Comparison of ENCODE assay signal across 28 cellular contexts in the genomic region with DNA sequence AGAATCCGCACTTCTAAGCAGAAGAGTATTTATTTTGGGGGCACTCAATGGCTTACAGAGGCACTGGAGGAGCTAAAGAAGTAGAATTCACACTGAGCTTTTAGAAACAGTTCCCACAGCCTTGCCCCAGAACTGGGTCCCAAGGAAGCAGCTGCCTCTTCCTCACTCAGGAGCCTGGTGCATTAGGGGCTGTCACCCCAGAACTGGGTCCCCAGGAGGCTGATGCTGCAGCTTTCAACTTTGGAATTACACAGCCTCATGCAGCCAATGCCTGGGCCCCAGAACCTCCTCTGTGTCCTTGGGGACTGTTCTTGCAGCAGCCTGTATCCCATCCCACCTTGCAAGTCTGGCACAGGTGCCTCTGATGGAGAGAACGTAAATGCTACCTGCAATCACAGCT.
"Had no signal": no experiment of that assay in that cellular context is flagged by ENCODE, and none has a peak within 500 bp of the region (broad histone marks: within the 10 kb centered on the region; RNA-seq: fewer than 3 reads in every experiment).

No MANE protein-coding gene starts in this region.

- H3K9me3 ChIP-seq: stomach, suprapubic skin, testis, thoracic aorta, thyroid gland, tibial artery, tibial nerve, transverse colon, upper lobe of left lung, upper lobe of right lung, uterus, vagina had no signal

- H3K36me3 ChIP-seq: stomach, suprapubic skin, thoracic aorta, thyroid gland, tibial artery, tibial nerve, transverse colon, upper lobe of left lung, upper lobe of right lung, uterus, vagina had no signal

- H3K9me3 Mint-ChIP-seq: stimulated activated effector memory CD8-positive, alpha-beta T cell treated with anti-CD3 and anti-CD28 coated beads, Interleukin-12 subunit alpha, Interleukin-12 subunit beta, amount 100 ng/mL, for 72 hours; stimulated activated memory B cell treated with anti-CD40 and anti-IgM and Interleukin-4, amounts not matched to agents 10 μg/mL and 1 μg/mL and 100 μg/mL, for 72 hours; stimulated activated naive B cell treated with anti-CD40 and anti-IgM and Interleukin-4, amounts not matched to agents 10 μg/mL and 1 μg/mL and 100 μg/mL, for 72 hours; stimulated activated naive CD8-positive, alpha-beta T cell treated with anti-CD3 and anti-CD28 coated beads, Interleukin-15, amount 100 ng/mL, for 72 hours; stimulated activated naive CD8-positive, alpha-beta T cell treated with anti-CD3 and anti-CD28 coated beads, Interleukin-15, Interleukin-2, amounts not matched to agents 100 ng/mL and 50 ng/mL, for 24 hours; type B pancreatic cell had no signal

- H3K4me1 ChIP-seq: testis, upper lobe of left lung, upper lobe of right lung, uterus, vagina had no signal

- H3K4me3 Mint-ChIP-seq: stimulated activated effector memory CD8-positive, alpha-beta T cell treated with anti-CD3 and anti-CD28 coated beads, Interleukin-12 subunit alpha, Interleukin-12 subunit beta, amount 100 ng/mL, for 72 hours; stimulated activated memory B cell treated with anti-CD40 and anti-IgM and Interleukin-4, amounts not matched to agents 10 μg/mL and 1 μg/mL and 100 μg/mL, for 72 hours; stimulated activated naive B cell treated with anti-CD40 and anti-IgM and Interleukin-4, amounts not matched to agents 10 μg/mL and 1 μg/mL and 100 μg/mL, for 72 hours; stimulated activated naive CD8-positive, alpha-beta T cell treated with anti-CD3 and anti-CD28 coated beads, Interleukin-15, amount 100 ng/mL, for 72 hours; stimulated activated naive CD8-positive, alpha-beta T cell treated with anti-CD3 and anti-CD28 coated beads, Interleukin-15, Interleukin-2, amounts not matched to agents 100 ng/mL and 50 ng/mL, for 24 hours; type B pancreatic cell had no signal

- H3K4me1 Mint-ChIP-seq: stimulated activated effector memory CD8-positive, alpha-beta T cell treated with anti-CD3 and anti-CD28 coated beads, Interleukin-12 subunit alpha, Interleukin-12 subunit beta, amount 100 ng/mL, for 72 hours; stimulated activated memory B cell treated with anti-CD40 and anti-IgM and Interleukin-4, amounts not matched to agents 10 μg/mL and 1 μg/mL and 100 μg/mL, for 72 hours; stimulated activated naive B cell treated with anti-CD40 and anti-IgM and Interleukin-4, amounts not matched to agents 10 μg/mL and 1 μg/mL and 100 μg/mL, for 72 hours had no signal

- H3K27ac Mint-ChIP-seq: stimulated activated effector memory CD8-positive, alpha-beta T cell treated with anti-CD3 and anti-CD28 coated beads, Interleukin-12 subunit alpha, Interleukin-12 subunit beta, amount 100 ng/mL, for 72 hours; stimulated activated memory B cell treated with anti-CD40 and anti-IgM and Interleukin-4, amounts not matched to agents 10 μg/mL and 1 μg/mL and 100 μg/mL, for 72 hours; stimulated activated naive B cell treated with anti-CD40 and anti-IgM and Interleukin-4, amounts not matched to agents 10 μg/mL and 1 μg/mL and 100 μg/mL, for 72 hours; stimulated activated naive CD8-positive, alpha-beta T cell treated with anti-CD3 and anti-CD28 coated beads, Interleukin-15, Interleukin-2, amounts not matched to agents 100 ng/mL and 50 ng/mL, for 24 hours; type B pancreatic cell had no signal

- ATAC-seq: stimulated activated effector memory CD8-positive, alpha-beta T cell treated with anti-CD3 and anti-CD28 coated beads, Interleukin-12 subunit alpha, Interleukin-12 subunit beta, amount 100 ng/mL, for 72 hours; stimulated activated memory B cell treated with anti-CD40 and anti-IgM and Interleukin-4, amounts not matched to agents 10 μg/mL and 1 μg/mL and 100 μg/mL, for 72 hours; stimulated activated naive B cell treated with anti-CD40 and anti-IgM and Interleukin-4, amounts not matched to agents 10 μg/mL and 1 μg/mL and 100 μg/mL, for 72 hours; stimulated activated naive CD8-positive, alpha-beta T cell treated with anti-CD3 and anti-CD28 coated beads, Interleukin-15, amount 100 ng/mL, for 72 hours; stimulated activated naive CD8-positive, alpha-beta T cell treated with anti-CD3 and anti-CD28 coated beads, Interleukin-15, Interleukin-2, amounts not matched to agents 100 U/mL and 50 U/mL, for 24 hours; upper lobe of right lung had no signal

- H3K27me3 Mint-ChIP-seq: stimulated activated naive B cell treated with anti-CD40 and anti-IgM and Interleukin-4, amounts not matched to agents 10 μg/mL and 1 μg/mL and 100 μg/mL, for 72 hours had no signal

- H3K36me3 Mint-ChIP-seq: stimulated activated effector memory CD8-positive, alpha-beta T cell treated with anti-CD3 and anti-CD28 coated beads, Interleukin-12 subunit alpha, Interleukin-12 subunit beta, amount 100 ng/mL, for 72 hours; stimulated activated memory B cell treated with anti-CD40 and anti-IgM and Interleukin-4, amounts not matched to agents 10 μg/mL and 1 μg/mL and 100 μg/mL, for 72 hours; stimulated activated naive B cell treated with anti-CD40 and anti-IgM and Interleukin-4, amounts not matched to agents 10 μg/mL and 1 μg/mL and 100 μg/mL, for 72 hours; type B pancreatic cell had no signal

- DNase-seq: stimulated activated CD4-positive, alpha-beta T cell treated with anti-CD3 and anti-CD28 coated beads, Interleukin-2, amount 100 ng/mL, for 48 hours; stimulated activated CD4-positive, alpha-beta T cell treated with anti-CD3 and anti-CD28 coated beads, Interleukin-4, amount 100 ng/mL, for 1 hour; stimulated activated CD4-positive, alpha-beta T cell treated with anti-CD3 and anti-CD28 coated beads, Interleukin-4, amount 100 ng/mL, for 24 hours; stimulated activated CD4-positive, alpha-beta T cell treated with anti-CD3 and anti-CD28 coated beads, Interleukin-4, amount 100 ng/mL, for 4 hours; stimulated activated CD8-positive, alpha-beta memory T cell treated with anti-CD3 and anti-CD28 coated beads, Interleukin-4, amount 100 ng/mL, for 48 hours; stimulated activated naive B cell treated with anti-CD40 and anti-IgM and Interleukin-4, amounts not matched to agents 10 μg/mL and 1 μg/mL and 100 μg/mL, for 72 hours; stimulated activated naive CD4-positive, alpha-beta T cell; stimulated activated naive CD4-positive, alpha-beta T cell treated with Interleukin-2 at 50 U/mL for 16 hours; stimulated activated naive CD8-positive, alpha-beta T cell treated with anti-CD3 and anti-CD28 coated beads, Interleukin-15, amount 100 ng/mL, for 72 hours; stimulated activated naive CD8-positive, alpha-beta T cell treated with anti-CD3 and anti-CD28 coated beads, Interleukin-15, Interleukin-2, amounts not matched to agents 100 U/mL and 50 U/mL, for 24 hours; stomach; substantia nigra; testis; thyroid gland; tibial artery; transverse colon; trophoblast cell; upper lobe of left lung; upper lobe of right lung; uterus had no signal

- H3K27me3 ChIP-seq: suprapubic skin, testis, thyroid gland, tibial artery, tibial nerve, transverse colon, upper lobe of left lung, upper lobe of right lung, uterus, vagina had no signal

- H3K27ac ChIP-seq: stomach, suprapubic skin, testis, thoracic aorta, thyroid gland, tibial artery, tibial nerve, transverse colon, upper lobe of left lung, upper lobe of right lung, uterus, vagina had no signal

- H3K4me3 ChIP-seq: stomach, suprapubic skin, testis, thoracic aorta, thyroid gland, tibial artery, tibial nerve, transverse colon, upper lobe of left lung, upper lobe of right lung, uterus, vagina had no signal
